ENCODE assay signal across 1 cellular context in genomic region chr3:139532996-139533395, GRCh38.
TF ChIP-seq lines count a peak whose summit lies in the region.

No MANE protein-coding gene starts in this region.

TF ChIP-seq in HCT116, 20 proteins besides CTCF, POLR2A, EP300 and RAD21 (continued from another document):
- no peak for TF ChIP-seq REST (IDR thresholded peaks at IDR 0.05; ENCODE audit: low read depth)
- TF ChIP-seq EZH2phosphoT487 (IDR thresholded peaks at IDR 0.05; ENCODE audit: borderline replicate concordance): no peak
- TF ChIP-seq SRF (IDR thresholded peaks at IDR 0.05; ENCODE audit: low read depth): no peak
- no peak for TF ChIP-seq EGR1 (IDR thresholded peaks at IDR 0.05; ENCODE audit: low read depth)
- no peak for TF ChIP-seq ZFX (IDR thresholded peaks at IDR 0.05)
- TF ChIP-seq POLR2AphosphoS5 (IDR thresholded peaks at IDR 0.05; ENCODE audit: low read depth, low read length): no peak
- TF ChIP-seq FOSL1 (IDR thresholded peaks at IDR 0.05; ENCODE audit: low read depth): no peak
- TF ChIP-seq CBX3 (IDR thresholded peaks at IDR 0.05; ENCODE audit: low read depth): no peak
- no peak for TF ChIP-seq CEBPB (IDR thresholded peaks at IDR 0.05; ENCODE audit: low read depth)
- no peak for TF ChIP-seq ATF3 (IDR thresholded peaks at IDR 0.05)
- no peak for TF ChIP-seq TCF7L2 (IDR thresholded peaks at IDR 0.05; ENCODE audit: borderline replicate concordance, extremely low read depth, insufficient read depth, insufficient read length)
- TF ChIP-seq SIN3A (IDR thresholded peaks at IDR 0.05; ENCODE audit: low read depth): no peak
- no peak for TF ChIP-seq JUND (IDR thresholded peaks at IDR 0.05)
- no peak for TF ChIP-seq MAX (IDR thresholded peaks at IDR 0.05)
- TF ChIP-seq ELF1 (IDR thresholded peaks at IDR 0.05; ENCODE audit: borderline replicate concordance, low read depth): no peak
- TF ChIP-seq ZNF274 (IDR thresholded peaks at IDR 0.05; ENCODE audit: low read depth, low read length): no peak
- no peak for TF ChIP-seq SP1 (IDR thresholded peaks at IDR 0.05; ENCODE audit: low read depth)
